ENCODE assay signal across 8 cellular contexts in the genomic region with DNA sequence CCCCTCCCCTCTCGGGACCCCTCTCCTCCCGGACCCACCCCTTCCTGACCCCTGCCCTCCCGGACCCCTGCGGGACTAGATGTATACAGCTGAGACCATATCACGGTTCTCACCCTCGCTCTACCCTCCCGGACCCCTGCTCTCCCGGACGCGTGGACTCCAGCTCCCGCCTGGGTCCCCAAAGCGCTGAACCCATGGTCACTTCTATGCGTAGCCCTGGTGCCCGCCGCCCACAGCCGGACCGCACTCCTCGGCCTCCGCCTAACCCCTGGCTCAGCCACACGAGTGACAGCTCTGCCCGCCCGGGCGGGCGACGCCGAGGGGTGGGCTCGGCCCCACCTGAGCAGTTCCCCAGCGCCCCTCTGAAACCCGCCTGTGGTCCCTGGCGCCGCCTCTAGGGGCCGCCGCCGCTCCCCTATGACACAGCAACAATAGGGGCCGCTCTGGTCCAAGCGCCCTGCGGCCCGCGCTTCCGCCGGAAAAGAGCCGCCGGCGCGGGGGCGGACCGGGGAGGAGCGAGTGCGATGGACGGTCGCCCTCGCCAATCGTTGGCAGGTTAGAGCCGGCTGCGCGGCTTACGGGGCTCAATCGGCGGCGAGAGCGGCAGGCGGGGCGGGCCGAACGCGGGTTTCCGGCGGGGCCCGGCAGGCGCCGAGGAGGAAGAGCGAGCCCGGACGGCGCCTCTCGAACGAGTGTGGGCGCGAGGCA. TPM values are rescaled to one million over a fixed set of nuclear protein-coding genes. Genes with fewer than 3 reads are reported as not detected.
DNase-seq lines count a peak whose midpoint lies in the region; TF ChIP-seq lines count a peak whose summit lies in the region.

A gene with protein sequence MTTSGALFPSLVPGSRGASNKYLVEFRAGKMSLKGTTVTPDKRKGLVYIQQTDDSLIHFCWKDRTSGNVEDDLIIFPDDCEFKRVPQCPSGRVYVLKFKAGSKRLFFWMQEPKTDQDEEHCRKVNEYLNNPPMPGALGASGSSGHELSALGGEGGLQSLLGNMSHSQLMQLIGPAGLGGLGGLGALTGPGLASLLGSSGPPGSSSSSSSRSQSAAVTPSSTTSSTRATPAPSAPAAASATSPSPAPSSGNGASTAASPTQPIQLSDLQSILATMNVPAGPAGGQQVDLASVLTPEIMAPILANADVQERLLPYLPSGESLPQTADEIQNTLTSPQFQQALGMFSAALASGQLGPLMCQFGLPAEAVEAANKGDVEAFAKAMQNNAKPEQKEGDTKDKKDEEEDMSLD (plus strand): TSS at position 657 of the 708 bp plus-strand sequence. CDS start 572 bp downstream, outside the sequence.

- H3K4me1 Mint-ChIP-seq in activated naive CD4-positive, alpha-beta T cell treated with anti-CD3 and anti-CD28 coated beads, Interleukin-2, amount 10 ng/mL, durations not matched to agents 7 days and 5 days = peaks cover 31% of the 10 kb centered on the region

- peak within 1 kb of the TSS; percentile 84 for H3K4me3 ChIP-seq in GM06990 (replicated peaks; ENCODE audit: low read depth, low read length)
- H3K4me3 ChIP-seq in HFF-Myc (replicated peaks; ENCODE audit: low read depth, low read length) = peak within 1 kb of the TSS; percentile 76
- H3K4me3 ChIP-seq in suprapubic skin = peak within 1 kb of the TSS; percentile 96

- H3K27me3 Mint-ChIP-seq in activated naive CD4-positive, alpha-beta T cell treated with anti-CD3 and anti-CD28 coated beads, Interleukin-2, amount 10 ng/mL, durations not matched to agents 7 days and 5 days = peaks cover 4% of the 10 kb centered on the region

- CTCF ChIA-PET in activated naive CD4-positive, alpha-beta T cell treated with anti-CD3 and anti-CD28 coated beads, Interleukin-2, amount 10 ng/mL, durations not matched to agents 7 days and 5 days (lab: Charles Lee) = interaction anchor here (1.0 to 1.1 kb wide), 2 partner anchors 80 to 489 kb away, joined by 4 to 5 read pairs; no protein-coding TSS in a partner anchor

- peak; percentile 99 for DNase-seq in GM06990 (ENCODE audit: extremely low read depth, insufficient read length)
- DNase-seq in HFF-Myc (ENCODE audit: extremely low read depth, low read depth) = peak; percentile 71
- DNase-seq in NAMALWA (ENCODE audit: low spot score) = peak; percentile 97
- peak; percentile 99 for DNase-seq in SK-N-DZ (ENCODE audit: low spot score)
- DNase-seq in activated naive CD4-positive, alpha-beta T cell treated with anti-CD3 and anti-CD28 coated beads, Interleukin-2, amount 10 ng/mL, durations not matched to agents 7 days and 5 days = peak; percentile 95
- peak; percentile 99 for DNase-seq in germinal center (ENCODE audit: low spot score)
- DNase-seq in nucleus accumbens (lab: John Stamatoyannopoulos, UW) = peak; percentile 65 to 98 (median 93)
- peak; percentile 94 to 96 for DNase-seq in suprapubic skin (ENCODE audit: low spot score in 2 of 2)

- no peaks in the 10 kb centered on the region for H3K9me3 ChIP-seq in suprapubic skin

- H3K27ac ChIP-seq in suprapubic skin = peak within 1 kb of the TSS; percentile 98

- H3K27ac Mint-ChIP-seq in activated naive CD4-positive, alpha-beta T cell treated with anti-CD3 and anti-CD28 coated beads, Interleukin-2, amount 10 ng/mL, durations not matched to agents 7 days and 5 days = peak within 1 kb of the TSS; percentile 99

- H3K4me1 ChIP-seq in suprapubic skin = peaks cover 44% of the 10 kb centered on the region

- TF ChIP-seq EP300 in suprapubic skin (IDR thresholded peaks at IDR 0.05) = no peak

- 0% methylated on average over 25 of the region's 79 CpGs for WGBS in suprapubic skin

- peaks cover 16% of the 10 kb centered on the region for H3K36me3 Mint-ChIP-seq in activated naive CD4-positive, alpha-beta T cell treated with anti-CD3 and anti-CD28 coated beads, Interleukin-2, amount 10 ng/mL, durations not matched to agents 7 days and 5 days

- peak within 1 kb of the TSS; percentile 94 for H3K4me3 Mint-ChIP-seq in activated naive CD4-positive, alpha-beta T cell treated with anti-CD3 and anti-CD28 coated beads, Interleukin-2, amount 10 ng/mL, durations not matched to agents 7 days and 5 days

- no peaks in the 10 kb centered on the region for H3K9me3 Mint-ChIP-seq in activated naive CD4-positive, alpha-beta T cell treated with anti-CD3 and anti-CD28 coated beads, Interleukin-2, amount 10 ng/mL, durations not matched to agents 7 days and 5 days

- TF ChIP-seq CTCF in GM06990 (IDR thresholded peaks at IDR 0.05; ENCODE audit: insufficient read depth, low read length, poor library complexity, severe bottlenecking) = peak; percentile 91
- peak; percentile 84 for TF ChIP-seq CTCF in HFF-Myc (IDR thresholded peaks at IDR 0.05; ENCODE audit: low read depth, low read length, missing control alignments)
- TF ChIP-seq CTCF in suprapubic skin (IDR thresholded peaks at IDR 0.05) = peak; percentile 88 to 95

- peak in 1 of 2 donors; percentile 54 for TF ChIP-seq POLR2A in suprapubic skin (IDR thresholded peaks at IDR 0.05)

- H3K27me3 ChIP-seq in GM06990 (replicated peaks; ENCODE audit: control insufficient read depth, insufficient read depth, low read length) = no peaks in the 10 kb centered on the region
- H3K27me3 ChIP-seq in suprapubic skin = no peaks in the 10 kb centered on the region

- H3K36me3 ChIP-seq in GM06990 (ENCODE audit: control insufficient read depth, insufficient read depth, low read length) (peaks cover 26% of the 10 kb centered on the region), suprapubic skin (peaks cover 19% of the 10 kb centered on the region)

RNA-seq across cellular contexts. Expression of the gene that starts here (rescaled TPM):
- 295 and 299 TPM in 2 replicates for polyA plus RNA-seq in SK-N-DZ (2014; cell fraction: cytosol; rRNA removed)
- polyA plus RNA-seq in SK-N-DZ (2014; cell fraction: nucleus; rRNA removed) = 293 and 298 TPM in 2 replicates
- 100 to 1,000 TPM in 3 of 4 donors, 10 to 100 TPM in 1; 84.7 to 155 (median 146) TPM for total RNA-seq in suprapubic skin

Comparison
In these comparisons a context has a peak if more than half of its experiments do, and no peak if none do; other contexts are left out.
1. Peak in every context shown above with its lines: DNase-seq, H3K4me3 ChIP-seq and H3K27ac ChIP-seq.